ENCODE assay signal across 8 cellular contexts in the genomic region with DNA sequence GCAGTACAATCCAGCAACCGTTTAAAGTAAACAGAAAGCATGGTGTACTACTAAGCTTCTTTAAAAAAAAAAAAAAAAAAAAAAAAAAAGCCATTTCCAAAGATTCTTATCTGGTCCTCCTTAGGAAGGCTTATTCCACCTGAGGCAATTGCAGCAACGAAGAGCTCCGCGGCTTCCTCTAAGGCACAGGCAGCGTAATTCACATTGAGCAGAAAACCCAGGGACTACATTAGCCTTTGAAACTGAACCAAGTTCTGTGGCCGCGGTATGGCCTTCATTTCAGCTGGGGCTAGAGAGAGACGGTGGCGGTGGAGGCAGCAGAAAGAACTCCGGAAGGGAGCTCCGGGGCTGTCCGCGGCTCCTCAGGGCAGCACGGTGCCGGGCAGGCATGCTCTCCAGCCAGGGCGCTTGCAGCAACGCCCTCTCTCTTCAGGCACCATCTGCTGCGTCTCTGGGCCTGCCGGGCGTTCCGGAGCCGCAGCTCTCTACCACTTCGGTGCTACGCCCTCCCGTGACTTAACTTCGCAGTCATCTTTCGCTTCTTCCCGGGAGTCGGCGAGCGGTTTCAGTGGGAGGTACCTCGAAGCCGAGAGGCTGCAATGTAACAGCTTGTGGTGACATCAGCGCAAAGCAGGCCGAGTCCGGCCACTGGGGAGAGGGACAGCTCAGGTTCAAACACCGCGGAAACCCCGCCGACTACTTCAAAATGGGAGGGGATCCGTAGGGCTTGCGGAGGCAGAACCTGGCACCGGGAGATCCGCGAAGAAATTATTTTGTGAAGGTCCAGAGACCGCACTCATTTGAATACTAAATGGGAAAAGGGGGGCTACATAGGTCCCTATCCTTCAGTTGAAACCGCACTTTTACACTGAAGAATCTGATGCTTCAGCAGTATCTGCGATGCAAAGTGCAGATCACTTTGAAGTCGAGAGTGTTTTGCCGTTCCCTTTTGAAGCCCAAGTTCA.
A peak's percentile ranks its signal among the peaks of the same experiment; 100 is the strongest.
DNase-seq lines count a peak whose midpoint lies in the region; ATAC-seq and TF ChIP-seq lines count a peak whose summit lies in the region.

No MANE protein-coding gene starts in this region.

- no peaks in the 10 kb centered on the region for H3K36me3 ChIP-seq in left ventricle myocardium inferior

- no peaks in the 10 kb centered on the region for H3K36me3 Mint-ChIP-seq in type B pancreatic cell

- H3K4me3 Mint-ChIP-seq in type B pancreatic cell, result no peak overlapping the region

- TF ChIP-seq CTCF in GM12865 (IDR thresholded peaks at IDR 0.05; ENCODE audit: insufficient read depth, low read depth, low read length, missing control alignments), result peak; percentile 12
- peak; percentile 63 for TF ChIP-seq CTCF in left ventricle myocardium inferior (IDR thresholded peaks at IDR 0.05; ENCODE audit: borderline replicate concordance)
- TF ChIP-seq CTCF in type B pancreatic cell (conservative IDR thresholded peaks at IDR 0.05), result peak; percentile 32

- H3K4me3 ChIP-seq in GM12865 (ENCODE audit: low read depth, low read length) (peak overlapping the region; percentile 61), left ventricle myocardium inferior (peak overlapping the region; percentile 72)

- intact Hi-C loops in left ventricle myocardium inferior (cut with micrococcal nuclease), result loop anchor here (10.0 kb wide), 1 partner anchor 48 kb away; no protein-coding TSS in a partner anchor

- H3K27ac Mint-ChIP-seq in type B pancreatic cell, result no peak overlapping the region

- DNase-seq in GM12865 (ENCODE audit: low read depth) (peak; percentile 97), NAMALWA (ENCODE audit: low spot score) (peak; percentile 89), SKM-1 (lab: John Stamatoyannopoulos, UW; ENCODE audit: unreplicated experiment) (peak; percentile 90), amniotic stem cell (lab: John Stamatoyannopoulos, UW) (peak; percentile 94), left ventricle myocardium inferior (peak; percentile 92), pons (ENCODE audit: low spot score) (peak; percentile 85), type B pancreatic cell (ENCODE audit: extremely low spot score, unreplicated experiment) (peak; percentile 86)

- peaks cover 5% of the 10 kb centered on the region for H3K4me1 Mint-ChIP-seq in type B pancreatic cell (ENCODE audit: unreplicated experiment)

- peak; percentile 94 for ATAC-seq in HG02571 (IDR thresholded peaks at IDR 0.05; ENCODE audit: unreplicated experiment)

- H3K27ac ChIP-seq in left ventricle myocardium inferior (replicated peaks), result peak overlapping the region; percentile 97

- peaks cover 68% of the 10 kb centered on the region for H3K4me1 ChIP-seq in left ventricle myocardium inferior

- H3K27me3 ChIP-seq in left ventricle myocardium inferior (ENCODE audit: low read depth), result no peaks in the 10 kb centered on the region

- H3K9me3 ChIP-seq in left ventricle myocardium inferior (replicated peaks), result no peaks in the 10 kb centered on the region

- H3K27me3 Mint-ChIP-seq in type B pancreatic cell, result no peaks in the 10 kb centered on the region

- no peaks in the 10 kb centered on the region for H3K9me3 Mint-ChIP-seq in type B pancreatic cell

Comparison
In these comparisons a context has a peak if more than half of its experiments do, and no peak if none do; other contexts are left out.
1. Peak in every context shown above with its lines: DNase-seq, ATAC-seq, H3K4me3 ChIP-seq and H3K27ac ChIP-seq.
2. CTCF ChIP-seq: peak in every context shown above with its lines; median percentile 63 in left ventricle myocardium inferior; 32 in type B pancreatic cell; 12 in GM12865.